14 cellular contexts compared by ENCODE assay signal in the genomic region with DNA sequence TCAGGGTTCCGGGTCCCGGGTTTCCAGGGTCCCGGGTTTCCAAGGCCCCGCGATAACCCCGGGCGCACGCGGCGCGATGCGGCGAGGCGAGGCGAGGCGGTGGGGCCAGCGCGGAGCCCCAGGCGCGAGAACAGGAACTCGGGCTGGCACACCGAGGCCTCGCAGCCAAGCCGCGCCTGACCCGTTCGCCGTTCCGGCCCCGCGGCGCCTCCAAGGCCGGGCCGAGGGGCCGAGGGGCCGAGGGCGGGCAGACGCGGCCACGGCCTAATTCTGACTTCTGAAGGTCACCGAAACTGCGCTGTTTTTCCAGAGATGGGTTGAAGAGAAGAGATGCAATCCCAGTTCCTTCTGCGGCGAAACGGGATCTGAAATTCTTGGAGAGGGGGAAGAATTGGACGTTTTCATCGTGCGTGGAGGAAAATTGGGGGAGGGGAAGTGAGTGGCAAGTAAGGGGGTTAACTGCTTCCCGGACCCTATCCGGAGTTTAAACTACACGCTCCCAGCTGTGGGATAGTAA. TPM values are rescaled to one million over a fixed set of nuclear protein-coding genes. Genes with fewer than 3 reads are reported as not detected.
DNase-seq lines count a peak whose midpoint lies in the region; ATAC-seq and TF ChIP-seq lines count a peak whose summit lies in the region.
"Had no signal": no experiment of that assay in that cellular context is flagged by ENCODE, and none has a peak within 500 bp of the region (broad histone marks: within the 10 kb centered on the region; RNA-seq: fewer than 3 reads in every experiment).

No MANE protein-coding gene starts in this region.

- no peaks in the 10 kb centered on the region for H3K36me3 ChIP-seq in neural progenitor cell

- no peak overlapping the region for H3K27ac ChIP-seq in neural progenitor cell

- H3K79me2 ChIP-seq in neural progenitor cell (ENCODE audit: low read depth) = no peaks in the 10 kb centered on the region

- peaks cover 24% of the 10 kb centered on the region for H3F3A ChIP-seq in neural progenitor cell (ENCODE audit: low read depth)

- no peak for ATAC-seq in GM21423 (IDR thresholded peaks at IDR 0.05; ENCODE audit: unreplicated experiment)
- ATAC-seq in GM18858 (IDR thresholded peaks at IDR 0.05; ENCODE audit: unreplicated experiment) = no peak
- ATAC-seq: activated naive CD8-positive, alpha-beta T cell treated with anti-CD3 and anti-CD28 coated beads, Interleukin-2, amount 50 U/mL, for 24 hours had no signal

- H3K36me3 Mint-ChIP-seq in endothelial cell (ENCODE audit: low read depth, unreplicated experiment) (peaks cover 24% of the 10 kb centered on the region), neural progenitor cell (no peaks in the 10 kb centered on the region)

- peak overlapping the region; percentile 48 for H3K4me2 ChIP-seq in neural progenitor cell

- peaks cover 100% of the 10 kb centered on the region for H3K27me3 ChIP-seq in neural progenitor cell

- H3K9me3 Mint-ChIP-seq in endothelial cell (ENCODE audit: unreplicated experiment) = no peaks in the 10 kb centered on the region
- peaks cover 18% of the 10 kb centered on the region for H3K9me3 Mint-ChIP-seq in neural progenitor cell

- H3K4me1 ChIP-seq in neural progenitor cell = peaks cover 19% of the 10 kb centered on the region

- H3K9me3 ChIP-seq in neural progenitor cell (ENCODE audit: low read depth) = no peaks in the 10 kb centered on the region

- H3K4me1 Mint-ChIP-seq in endothelial cell (ENCODE audit: unreplicated experiment) (peaks cover 53% of the 10 kb centered on the region), neural progenitor cell (peaks cover 26% of the 10 kb centered on the region)

- H3K9ac ChIP-seq in neural progenitor cell = no peak overlapping the region

- H3K27me3 Mint-ChIP-seq in endothelial cell (ENCODE audit: unreplicated experiment) (peaks cover 19% of the 10 kb centered on the region), neural progenitor cell (ENCODE audit: insufficient read depth, low read depth) (peaks cover 75% of the 10 kb centered on the region)

- H2AFZ ChIP-seq in neural progenitor cell (replicated peaks) = no peak overlapping the region

- H3K27ac Mint-ChIP-seq in endothelial cell (ENCODE audit: unreplicated experiment) (peak overlapping the region; percentile 48), neural progenitor cell (no peak overlapping the region)
- H3K27ac Mint-ChIP-seq: activated naive CD8-positive, alpha-beta T cell treated with anti-CD3 and anti-CD28 coated beads, Interleukin-2, amount 50 U/mL, for 24 hours had no signal

- DNase-seq in AG20443 (ENCODE audit: low spot score) (peak; percentile 53), M059J (ENCODE audit: low read depth) (peak; percentile 14), endothelial cell (ENCODE audit: low spot score) (peak; percentile 53), neural progenitor cell (ENCODE audit: low spot score) (peak; percentile 51), DMS 273 treated with DMSO at 0.1 percent for 48 hours (lab: John Stamatoyannopoulos, UW) (no peak), H4 (ENCODE audit: low spot score) (no peak)
- DNase-seq: activated naive CD8-positive, alpha-beta T cell treated with anti-CD3 and anti-CD28 coated beads, Interleukin-2, amount 50 U/mL, for 24 hours; EL; naive B cell; OCI-M1; small intestine; T-helper 2 cell had no signal

- peak overlapping the region; percentile 75 for H3K4me3 Mint-ChIP-seq in endothelial cell (ENCODE audit: unreplicated experiment)
- peak overlapping the region; percentile 80 for H3K4me3 Mint-ChIP-seq in neural progenitor cell
- H3K4me3 Mint-ChIP-seq: activated naive CD8-positive, alpha-beta T cell treated with anti-CD3 and anti-CD28 coated beads, Interleukin-2, amount 50 U/mL, for 24 hours had no signal

- H4K20me1 ChIP-seq in neural progenitor cell (ENCODE audit: low read depth) = peaks cover 21% of the 10 kb centered on the region

- H3K4me3 ChIP-seq in neural progenitor cell = peak overlapping the region; percentile 12

- TF ChIP-seq CTCF in endothelial cell (IDR thresholded peaks at IDR 0.05; ENCODE audit: unreplicated experiment) = no peak
- no peak for TF ChIP-seq CTCF in neural progenitor cell (IDR thresholded peaks at IDR 0.05)

RNA-seq across cellular contexts. Expression of gene TBX15, which starts 8.3 kb away (rescaled TPM):
- 1.5 and 2.9 TPM in 2 replicates for total RNA-seq in M059J (2014; rRNA removed; shearing (Covaris generic))
- total RNA-seq in endothelial cell (ENCODE audit: unreplicated experiment) (38.0 TPM), neural progenitor cell (ENCODE audit: low replicate concordance) (2.8 and 2.9 TPM in 2 replicates)
- total RNA-seq in H4 (2014; rRNA removed; shearing (Covaris generic)) = not detected in 2 replicates

Comparison
In these comparisons a context has a peak if more than half of its experiments do, and no peak if none do; other contexts are left out.
1. DNase-seq: peak in AG20443 (single experiment), M059J (single experiment), endothelial cell (single experiment) and neural progenitor cell (single experiment); none in DMS 273 treated with DMSO at 0.1 percent for 48 hours (single experiment) and H4 (single experiment).